In the genomic region with DNA sequence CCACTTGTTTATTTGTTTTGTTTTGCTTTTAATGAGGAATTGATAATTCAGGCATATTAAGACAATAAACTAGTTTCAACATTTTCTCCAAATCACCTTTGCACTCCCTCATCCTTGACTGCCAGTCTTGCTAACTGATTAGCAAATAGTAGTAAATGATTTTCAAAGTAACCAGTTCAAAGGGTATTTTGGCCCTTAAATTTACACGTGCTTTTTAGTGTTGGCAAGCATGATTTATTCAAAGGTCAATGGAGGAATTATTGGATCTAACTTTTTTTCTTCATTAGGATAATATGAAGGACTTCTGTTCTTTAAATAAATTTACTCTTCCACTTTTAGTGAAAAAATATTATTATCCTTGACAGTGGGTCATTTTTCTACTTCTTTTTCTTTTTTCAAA, we compare ENCODE assay signal across 1 cellular context.
A peak's percentile ranks its signal among the peaks of the same experiment; 100 is the strongest.
TF ChIP-seq lines count a peak whose summit lies in the region.

No MANE protein-coding gene starts in this region.

TF ChIP-seq in HepG2, 621 proteins besides CTCF, POLR2A, EP300 and RAD21 (continued from another document and continues in another):
- TF ChIP-seq AHDC1 (CRISPR knock-in tag; IDR thresholded peaks at IDR 0.05; ENCODE audit: borderline replicate concordance) (peak; percentile 91; the same call in 1 of the 2 replicates), ZNF354B (CRISPR knock-in tag; IDR thresholded peaks at IDR 0.05) (no peak), HDAC2 (CRISPR knock-in tag; IDR thresholded peaks at IDR 0.05) (0 out of 2 replicates have a peak, but pooled peaks have one; percentile 26), ZNF329 (CRISPR knock-in tag; IDR thresholded peaks at IDR 0.05; ENCODE audit: low read depth) (no peak), ZNF546 (CRISPR knock-in tag; conservative IDR thresholded peaks at IDR 0.05) (no peak), NKX3-1 (CRISPR knock-in tag; IDR thresholded peaks at IDR 0.05) (peak; percentile 61; the same call in 1 of the 2 replicates), YEATS4 (CRISPR knock-in tag; IDR thresholded peaks at IDR 0.05; ENCODE audit: borderline replicate concordance) (peak; percentile 63; the same call in 1 of the 2 replicates), SRF (IDR thresholded peaks at IDR 0.05; ENCODE audit: low read depth, low read length) (no peak), ZBTB38 (CRISPR knock-in tag; IDR thresholded peaks at IDR 0.05) (no peak), ZMYM3 (CRISPR knock-in tag; IDR thresholded peaks at IDR 0.05) (no peak), HDAC1 (CRISPR knock-in tag; IDR thresholded peaks at IDR 0.05) (0 out of 2 replicates have a peak, but pooled peaks have one; percentile 29), ZNF263 (CRISPR knock-in tag; IDR thresholded peaks at IDR 0.05) (no peak), FOXO1 (CRISPR knock-in tag; IDR thresholded peaks at IDR 0.05) (no peak), EHMT2 (IDR thresholded peaks at IDR 0.05; ENCODE audit: borderline replicate concordance, low read depth, low read length) (peak; percentile 92; the same call in 1 of the 2 replicates), ZNF496 (CRISPR knock-in tag; IDR thresholded peaks at IDR 0.05; ENCODE audit: insufficient replicate concordance) (no peak), ZNF382 (CRISPR knock-in tag; IDR thresholded peaks at IDR 0.05; ENCODE audit: borderline replicate concordance) (no peak), CENPX (CRISPR knock-in tag; IDR thresholded peaks at IDR 0.05) (no peak), ZNF614 (CRISPR knock-in tag; IDR thresholded peaks at IDR 0.05; ENCODE audit: borderline replicate concordance) (no peak), ZNF17 (CRISPR knock-in tag; IDR thresholded peaks at IDR 0.05) (no peak), ZNF142 (CRISPR knock-in tag; IDR thresholded peaks at IDR 0.05) (no peak), MLX (CRISPR knock-in tag; IDR thresholded peaks at IDR 0.05) (peak; percentile 90), CEBPG (CRISPR knock-in tag; IDR thresholded peaks at IDR 0.05) (peak; percentile 53), ZNF720 (CRISPR knock-in tag; IDR thresholded peaks at IDR 0.05) (no peak), SRY (CRISPR knock-in tag; IDR thresholded peaks at IDR 0.05) (no peak), FOXK1 (CRISPR knock-in tag; IDR thresholded peaks at IDR 0.05; ENCODE audit: borderline replicate concordance, low read depth) (no peak), SMC3 (IDR thresholded peaks at IDR 0.05; ENCODE audit: low read length) (no peak), JDP2 (CRISPR knock-in tag; IDR thresholded peaks at IDR 0.05; ENCODE audit: borderline replicate concordance) (no peak), SNAI1 (CRISPR knock-in tag; IDR thresholded peaks at IDR 0.05; ENCODE audit: borderline replicate concordance) (no peak), MED1 (CRISPR knock-in tag; IDR thresholded peaks at IDR 0.05) (peak; percentile 46; the same call in 1 of the 2 replicates), POLR2AphosphoS2 (IDR thresholded peaks at IDR 0.05; ENCODE audit: low read depth, low read length) (no peak), ZNF768 (CRISPR knock-in tag; IDR thresholded peaks at IDR 0.05) (no peak), FOXA3 (CRISPR knock-in tag; IDR thresholded peaks at IDR 0.05) (peak; percentile 59), FOXC1 (CRISPR knock-in tag; IDR thresholded peaks at IDR 0.05; ENCODE audit: borderline replicate concordance) (no peak), ZNF615 (CRISPR knock-in tag; IDR thresholded peaks at IDR 0.05; ENCODE audit: borderline replicate concordance) (no peak)
- TF ChIP-seq, protein P1, sequence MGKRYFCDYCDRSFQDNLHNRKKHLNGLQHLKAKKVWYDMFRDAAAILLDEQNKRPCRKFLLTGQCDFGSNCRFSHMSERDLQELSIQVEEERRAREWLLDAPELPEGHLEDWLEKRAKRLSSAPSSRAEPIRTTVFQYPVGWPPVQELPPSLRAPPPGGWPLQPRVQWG (CRISPR knock-in tag; IDR thresholded peaks at IDR 0.05; ENCODE audit: borderline replicate concordance, low read depth): no peak
- TF ChIP-seq, protein P2, sequence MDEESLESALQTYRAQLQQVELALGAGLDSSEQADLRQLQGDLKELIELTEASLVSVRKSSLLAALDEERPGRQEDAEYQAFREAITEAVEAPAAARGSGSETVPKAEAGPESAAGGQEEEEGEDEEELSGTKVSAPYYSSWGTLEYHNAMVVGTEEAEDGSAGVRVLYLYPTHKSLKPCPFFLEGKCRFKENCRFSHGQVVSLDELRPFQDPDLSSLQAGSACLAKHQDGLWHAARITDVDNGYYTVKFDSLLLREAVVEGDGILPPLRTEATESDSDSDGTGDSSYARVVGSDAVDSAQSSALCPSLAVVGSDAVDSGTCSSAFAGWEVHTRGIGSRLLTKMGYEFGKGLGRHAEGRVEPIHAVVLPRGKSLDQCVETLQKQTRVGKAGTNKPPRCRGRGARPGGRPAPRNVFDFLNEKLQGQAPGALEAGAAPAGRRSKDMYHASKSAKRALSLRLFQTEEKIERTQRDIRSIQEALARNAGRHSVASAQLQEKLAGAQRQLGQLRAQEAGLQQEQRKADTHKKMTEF (CRISPR knock-in tag; IDR thresholded peaks at IDR 0.05): peak; percentile 61; the same call in 1 of the 2 replicates
- TF ChIP-seq, protein P3, sequence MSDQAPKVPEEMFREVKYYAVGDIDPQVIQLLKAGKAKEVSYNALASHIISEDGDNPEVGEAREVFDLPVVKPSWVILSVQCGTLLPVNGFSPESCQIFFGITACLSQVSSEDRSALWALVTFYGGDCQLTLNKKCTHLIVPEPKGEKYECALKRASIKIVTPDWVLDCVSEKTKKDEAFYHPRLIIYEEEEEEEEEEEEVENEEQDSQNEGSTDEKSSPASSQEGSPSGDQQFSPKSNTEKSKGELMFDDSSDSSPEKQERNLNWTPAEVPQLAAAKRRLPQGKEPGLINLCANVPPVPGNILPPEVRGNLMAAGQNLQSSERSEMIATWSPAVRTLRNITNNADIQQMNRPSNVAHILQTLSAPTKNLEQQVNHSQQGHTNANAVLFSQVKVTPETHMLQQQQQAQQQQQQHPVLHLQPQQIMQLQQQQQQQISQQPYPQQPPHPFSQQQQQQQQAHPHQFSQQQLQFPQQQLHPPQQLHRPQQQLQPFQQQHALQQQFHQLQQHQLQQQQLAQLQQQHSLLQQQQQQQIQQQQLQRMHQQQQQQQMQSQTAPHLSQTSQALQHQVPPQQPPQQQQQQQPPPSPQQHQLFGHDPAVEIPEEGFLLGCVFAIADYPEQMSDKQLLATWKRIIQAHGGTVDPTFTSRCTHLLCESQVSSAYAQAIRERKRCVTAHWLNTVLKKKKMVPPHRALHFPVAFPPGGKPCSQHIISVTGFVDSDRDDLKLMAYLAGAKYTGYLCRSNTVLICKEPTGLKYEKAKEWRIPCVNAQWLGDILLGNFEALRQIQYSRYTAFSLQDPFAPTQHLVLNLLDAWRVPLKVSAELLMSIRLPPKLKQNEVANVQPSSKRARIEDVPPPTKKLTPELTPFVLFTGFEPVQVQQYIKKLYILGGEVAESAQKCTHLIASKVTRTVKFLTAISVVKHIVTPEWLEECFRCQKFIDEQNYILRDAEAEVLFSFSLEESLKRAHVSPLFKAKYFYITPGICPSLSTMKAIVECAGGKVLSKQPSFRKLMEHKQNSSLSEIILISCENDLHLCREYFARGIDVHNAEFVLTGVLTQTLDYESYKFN (CRISPR knock-in tag; conservative IDR thresholded peaks at IDR 0.05): peak; percentile 90
- TF ChIP-seq, protein P4, sequence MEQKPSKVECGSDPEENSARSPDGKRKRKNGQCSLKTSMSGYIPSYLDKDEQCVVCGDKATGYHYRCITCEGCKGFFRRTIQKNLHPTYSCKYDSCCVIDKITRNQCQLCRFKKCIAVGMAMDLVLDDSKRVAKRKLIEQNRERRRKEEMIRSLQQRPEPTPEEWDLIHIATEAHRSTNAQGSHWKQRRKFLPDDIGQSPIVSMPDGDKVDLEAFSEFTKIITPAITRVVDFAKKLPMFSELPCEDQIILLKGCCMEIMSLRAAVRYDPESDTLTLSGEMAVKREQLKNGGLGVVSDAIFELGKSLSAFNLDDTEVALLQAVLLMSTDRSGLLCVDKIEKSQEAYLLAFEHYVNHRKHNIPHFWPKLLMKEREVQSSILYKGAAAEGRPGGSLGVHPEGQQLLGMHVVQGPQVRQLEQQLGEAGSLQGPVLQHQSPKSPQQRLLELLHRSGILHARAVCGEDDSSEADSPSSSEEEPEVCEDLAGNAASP (CRISPR knock-in tag; IDR thresholded peaks at IDR 0.05; ENCODE audit: borderline replicate concordance): no peak
